Comparison of ENCODE assay signal across 8 cellular contexts in the genomic region with DNA sequence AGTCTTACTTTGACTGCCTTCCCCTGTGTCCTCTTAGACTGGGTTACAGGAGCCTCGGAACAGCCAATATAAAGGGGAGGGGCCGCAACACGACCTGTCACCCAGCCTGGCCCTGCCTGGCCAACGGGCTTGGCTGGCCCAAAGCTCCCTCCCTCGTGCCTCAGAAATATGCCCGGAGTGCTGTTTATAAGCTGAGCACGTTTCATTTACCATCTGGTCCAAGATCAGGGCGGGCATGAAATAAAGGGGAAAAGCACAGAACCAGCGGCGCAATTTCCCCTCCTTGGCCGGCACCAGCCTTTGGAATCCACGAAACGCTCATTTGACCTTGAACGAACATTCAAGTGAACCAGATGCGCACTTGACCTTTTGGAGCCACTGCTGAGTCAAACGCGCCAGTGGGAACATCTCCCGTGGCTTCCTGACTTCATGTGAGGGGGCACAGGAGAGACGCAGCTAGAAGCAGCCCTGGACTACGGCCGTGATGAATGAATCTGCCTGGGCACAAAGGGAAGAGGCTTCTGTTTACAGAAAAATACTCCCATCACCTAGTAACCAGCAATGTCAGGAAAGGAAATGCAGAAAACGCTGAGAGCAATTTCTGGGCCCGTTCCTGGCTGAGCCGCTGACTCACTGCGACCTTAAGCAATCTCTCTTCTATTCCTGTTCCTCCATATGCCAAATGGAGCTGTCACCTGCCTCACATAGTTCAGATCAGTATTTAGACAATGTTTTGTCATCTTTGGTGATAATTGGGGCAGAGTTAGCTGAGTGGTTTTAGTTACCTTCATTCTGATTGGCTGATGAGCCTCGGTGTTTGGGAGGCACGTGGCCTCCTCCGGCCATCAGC. TPM values are rescaled to one million over a fixed set of nuclear protein-coding genes. Genes with fewer than 3 reads are reported as not detected.
A peak's percentile ranks its signal among the peaks of the same experiment; 100 is the strongest.
DNase-seq lines count a peak whose midpoint lies in the region; ATAC-seq and TF ChIP-seq lines count a peak whose summit lies in the region.

No MANE protein-coding gene starts in this region.

- H3K4me1 ChIP-seq in NT2/D1 (ENCODE audit: insufficient read depth, insufficient read length) (peaks cover 26% of the 10 kb centered on the region), left lung (peaks cover 43 to 63% of the 10 kb centered on the region in 2 donors), subcutaneous abdominal adipose tissue (ENCODE audit: control insufficient read depth in 5 of 5, insufficient read depth in 5 of 5, low read length in 5 of 5) (peaks cover 22 to 66% (median 59%) of the 10 kb centered on the region in 5 donors)

- POLR2A ChIA-PET in GM10248 (lab: Yijun Ruan, JAX): no interaction called here

- H3K9ac ChIP-seq in NT2/D1 (ENCODE audit: insufficient read length, low read depth) (no peak overlapping the region), subcutaneous abdominal adipose tissue (ENCODE audit: low read length in 5 of 5) (peak overlapping the region; percentile 43 to 75 (median 62))

- peak overlapping the region; percentile 93 for H3K27ac ChIP-seq in cingulate gyrus (ENCODE audit: low read depth, low read length)
- peak overlapping the region; percentile 94 to 99 for H3K27ac ChIP-seq in left lung
- peak overlapping the region; percentile 97 for H3K27ac ChIP-seq in subcutaneous abdominal adipose tissue (ENCODE audit: low read depth, low read length)

- H3K36me3 ChIP-seq in NT2/D1 (ENCODE audit: insufficient read depth, insufficient read length, low read length) (no peaks in the 10 kb centered on the region), left lung (no peaks in the 10 kb centered on the region), subcutaneous abdominal adipose tissue (ENCODE audit: control insufficient read depth in 5 of 5, insufficient read depth in 5 of 5, low read length in 5 of 5) (no peaks in the 10 kb centered on the region)

- TF ChIP-seq CTCF in left lung (IDR thresholded peaks at IDR 0.05): no peak
- no peak for TF ChIP-seq CTCF in GM10248 (IDR thresholded peaks at IDR 0.05; ENCODE audit: control extremely low read depth, extremely low read depth, low read depth, missing control alignments)

- H3K9me3 ChIP-seq in NT2/D1 (ENCODE audit: insufficient read depth, low read length): peaks cover 12% of the 10 kb centered on the region; the same call in 1 of the 2 replicates
- H3K9me3 ChIP-seq in left lung: no peaks in the 10 kb centered on the region
- peaks cover 0 to 3% (median 0%) of the 10 kb centered on the region in 5 donors for H3K9me3 ChIP-seq in subcutaneous abdominal adipose tissue (ENCODE audit: control insufficient read depth in 5 of 5, low read length in 5 of 5)

- peak; percentile 80 for ATAC-seq in left lung

- DNase-seq in activated CD8-positive, alpha-beta memory T cell treated with anti-CD3 and anti-CD28 coated beads for 24 hours: peak; percentile 46
- no peak for DNase-seq in activated CD8-positive, alpha-beta memory T cell treated with anti-CD3 and anti-CD28 coated beads, Interleukin-2, amount 50 U/mL, for 4 hours
- DNase-seq in NT2/D1 (ENCODE audit: low read depth, low spot score): peak; percentile 46
- peak; percentile 78 to 82 for DNase-seq in left lung
- DNase-seq in activated gamma-delta T cell (lab: John Stamatoyannopoulos, UW): no peak
- no peak for DNase-seq in GM10248 (ENCODE audit: extremely low spot score)

- CTCF ChIA-PET in GM10248 (lab: Yijun Ruan, JAX): interaction anchor here (0.9 to 2.4 kb wide), 4 partner anchors 8 to 70 kb away, joined by 3 to 8 read pairs (median 4); no protein-coding TSS in a partner anchor

- intact Hi-C loops in left lung (cut with DNase I): loop anchor here in 1 of 2 donors (10.0 kb wide), 1 partner anchor 68 kb away; no protein-coding TSS in a partner anchor

- no peak overlapping the region for H3K4me3 ChIP-seq in NT2/D1 (ENCODE audit: insufficient read length, low read depth)
- H3K4me3 ChIP-seq in left lung: no peak overlapping the region
- peak overlapping the region; percentile 12 to 58 (median 38) for H3K4me3 ChIP-seq in subcutaneous abdominal adipose tissue (ENCODE audit: low read depth in 1 of 5, low read length in 5 of 5)

- no peaks in the 10 kb centered on the region for H3K27me3 ChIP-seq in NT2/D1 (ENCODE audit: insufficient read depth, insufficient read length)
- H3K27me3 ChIP-seq in left lung: no peaks in the 10 kb centered on the region
- H3K27me3 ChIP-seq in subcutaneous abdominal adipose tissue (ENCODE audit: control insufficient read depth in 5 of 5, insufficient read depth in 4 of 5, low read length in 5 of 5): no peaks in the 10 kb centered on the region

RNA-seq across cellular contexts. Expression of a gene that starts 53.3 kb away (rescaled TPM):
- 10 to 100 TPM; 17.0 to 18.8 TPM for total RNA-seq in left lung

Comparison
In these comparisons a context has a peak if more than half of its experiments do, and no peak if none do; other contexts are left out.
1. DNase-seq: peak in activated CD8-positive, alpha-beta memory T cell treated with anti-CD3 and anti-CD28 coated beads for 24 hours (single experiment), NT2/D1 (single experiment) and left lung (2 of 2); none in activated CD8-positive, alpha-beta memory T cell treated with anti-CD3 and anti-CD28 coated beads, Interleukin-2, amount 50 U/mL, for 4 hours (single experiment), activated gamma-delta T cell (single experiment) and GM10248 (single experiment).
2. H3K4me3 ChIP-seq: peak in subcutaneous abdominal adipose tissue (5 of 5); none in NT2/D1 (single experiment) and left lung (0 of 2).
3. Peak in every context shown above with its lines, with median percentiles within 50 percentile points of each other: H3K27ac ChIP-seq.